ENCODE assay signal across 13 cellular contexts in genomic region chr4:141275834-141276233, GRCh38. TPM values are rescaled to one million over a fixed set of nuclear protein-coding genes. Genes with fewer than 3 reads are reported as not detected.
DNase-seq lines count a peak whose midpoint lies in the region; ATAC-seq, FAIRE-seq and TF ChIP-seq lines count a peak whose summit lies in the region.
"Had no signal": no experiment of that assay in that cellular context is flagged by ENCODE, and none has a peak within 500 bp of the region (broad histone marks: within the 10 kb centered on the region; RNA-seq: fewer than 3 reads in every experiment).

No MANE protein-coding gene starts in this region.

- ATAC-seq in HG03045 (IDR thresholded peaks at IDR 0.05; ENCODE audit: unreplicated experiment) = no peak
- ATAC-seq in HG02588 (IDR thresholded peaks at IDR 0.05; ENCODE audit: unreplicated experiment) = no peak
- ATAC-seq: CD8-positive, alpha-beta T cell had no signal

- no peak for TF ChIP-seq CTCF in cardiac fibroblast (IDR thresholded peaks at IDR 0.05; ENCODE audit: low read depth, low read length)

- no peak for TF ChIP-seq POLR2A in GM12892 (IDR thresholded peaks at IDR 0.05; ENCODE audit: low read depth, low read length)

- H3K4me3 ChIP-seq in cardiac fibroblast (replicated peaks in 1 of 2; ENCODE audit: low read depth in 2 of 2, low read length in 2 of 2) = no peak overlapping the region

- DNase-seq in EH (ENCODE audit: low read depth) (peak; percentile 95), NCI-H2029 treated with DMSO at 0.1 percent for 48 hours (lab: John Stamatoyannopoulos, UW) (peak; percentile 45), cardiac fibroblast (ENCODE audit: low read depth in 2 of 2) (peak; percentile 73 to 93), myocyte (ENCODE audit: low read depth) (peak; percentile 79), GM12892 (ENCODE audit: insufficient read length) (no peak), NCI-H774 (lab: John Stamatoyannopoulos, UW) (no peak)
- DNase-seq: anterior cingulate cortex; CD8-positive, alpha-beta T cell; NCI-H1105; NCI-H524; retina had no signal

- no peak for FAIRE-seq in GM12892 (lab: Jason Lieb, UNC)

RNA-seq across cellular contexts. Expression of gene ZNF330, which starts 55.1 kb away (rescaled TPM):
- total RNA-seq in myocyte = 37.4 and 67.7 TPM in 2 replicates
- 38.9 TPM for polyA plus RNA-seq in myocyte (2012)
- polyA plus RNA-seq in GM12892 (2012; ENCODE audit: missing spikeins) = 45.3 TPM

Comparison
In these comparisons a context has a peak if more than half of its experiments do, and no peak if none do; other contexts are left out.
1. DNase-seq: peak in EH (single experiment), NCI-H2029 treated with DMSO at 0.1 percent for 48 hours (single experiment), cardiac fibroblast (2 of 2) and myocyte (single experiment); none in GM12892 (single experiment) and NCI-H774 (single experiment).